In the genomic region with DNA sequence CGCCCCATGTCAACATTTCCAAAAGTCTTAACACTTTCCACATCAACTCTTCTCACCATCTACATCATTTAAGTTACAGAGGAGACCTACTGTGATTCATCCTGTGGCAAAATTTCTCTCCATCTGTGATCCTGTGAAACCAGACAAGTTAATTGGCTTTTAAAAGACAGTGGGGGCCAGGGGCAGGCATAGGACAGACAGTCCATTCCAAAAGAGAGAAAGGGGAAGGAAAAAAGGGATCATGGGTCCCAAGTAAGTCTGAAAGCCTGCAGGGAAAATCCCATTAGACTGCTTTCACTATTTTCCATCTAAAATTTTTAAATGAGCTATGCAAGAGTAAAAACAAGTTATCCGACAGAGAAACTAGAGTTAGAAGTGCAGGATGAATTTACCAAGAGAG, we compare ENCODE assay signal across 8 cellular contexts.
DNase-seq lines count a peak whose midpoint lies in the region; ATAC-seq, FAIRE-seq and TF ChIP-seq lines count a peak whose summit lies in the region.

No MANE protein-coding gene starts in this region.

- peak overlapping the region; percentile 90 for H3K4me3 Mint-ChIP-seq in Caco-2 (ENCODE audit: unreplicated experiment)
- peak overlapping the region; percentile 92 for H3K4me3 Mint-ChIP-seq in activated naive CD8-positive, alpha-beta T cell

- peaks cover 9% of the 10 kb centered on the region for H3K79me2 ChIP-seq in HepG2 (ENCODE audit: insufficient read depth, low read length)

- H3K36me3 ChIP-seq in Caco-2 (ENCODE audit: control insufficient read depth, insufficient read depth, low read length) (no peaks in the 10 kb centered on the region), HepG2 (replicated peaks in 1 of 2; ENCODE audit: control insufficient read depth in 1 of 2, insufficient read depth in 2 of 2, low read length in 2 of 2) (no peaks in the 10 kb centered on the region), transverse colon (no peaks in the 10 kb centered on the region)

- peak overlapping the region; percentile 73 for H3K27ac Mint-ChIP-seq in Caco-2 (ENCODE audit: unreplicated experiment)
- peak overlapping the region; percentile 66 for H3K27ac Mint-ChIP-seq in activated naive CD8-positive, alpha-beta T cell

- H3K27me3 Mint-ChIP-seq in Caco-2 (ENCODE audit: insufficient read depth, unreplicated experiment), result no peaks in the 10 kb centered on the region
- H3K27me3 Mint-ChIP-seq in activated naive CD8-positive, alpha-beta T cell, result no peaks in the 10 kb centered on the region

- H3K4me3 ChIP-seq in Caco-2 (ENCODE audit: low read depth, low read length), result peak overlapping the region; percentile 88
- H3K4me3 ChIP-seq in HL-60 (replicated peaks; ENCODE audit: insufficient read depth, low read length), result peak overlapping the region; percentile 100
- peak overlapping the region; percentile 60 to 85 (median 83) for H3K4me3 ChIP-seq in HepG2 (replicated peaks in 1 of 3; ENCODE audit: insufficient read depth in 1 of 3, low read depth in 2 of 3, low read length in 3 of 3)
- H3K4me3 ChIP-seq in transverse colon, result peak overlapping the region in 3 of 4 donors; percentile 71 to 92 (median 76)

- CTCF ChIA-PET in Caco-2 (lab: Charles Lee) (interaction anchor here (1.0 to 2.8 kb wide), 7 partner anchors 25 to 354 kb away, joined by 3 to 16 read pairs (median 4); a partner anchor contains a TSS), HepG2 (lab: Yijun Ruan, JAX; ENCODE audit: low intra/inter-chr PET ratio, low total read pairs) (interaction anchor here (2.5 to 3.5 kb wide), 2 partner anchors 179 to 182 kb away, joined by 22 to 27 read pairs; no protein-coding TSS in a partner anchor)

- ATAC-seq in HepG2, result peak; percentile 32
- no peak for ATAC-seq in GM21381 (IDR thresholded peaks at IDR 0.05; ENCODE audit: unreplicated experiment)
- ATAC-seq in HG02763 (IDR thresholded peaks at IDR 0.05; ENCODE audit: unreplicated experiment), result no peak
- ATAC-seq in omental fat pad (ENCODE audit: low FRiP score), result no peak

- BruUV-seq in Caco-2 (replicated peaks; lab: Mats Ljungman, UMichigan) (no TSS peak), HepG2 (replicated peaks; lab: Mats Ljungman, UMichigan) (no TSS peak)

- no peak for TF ChIP-seq POLR2A in HepG2 (IDR thresholded peaks at IDR 0.05; ENCODE audit: insufficient read depth in 1 of 2, low read depth in 2 of 2, low read length in 2 of 2)
- no peak for TF ChIP-seq POLR2A in transverse colon (IDR thresholded peaks at IDR 0.05)

- intact Hi-C loops in Caco-2 (cut with micrococcal nuclease; ENCODE audit: unreplicated experiment) (loop anchor here (1.0 to 10.0 kb wide), 2 partner anchors 87 to 182 kb away; no protein-coding TSS in a partner anchor), HepG2 (cut with micrococcal nuclease; ENCODE audit: unreplicated experiment) (loop anchor here (1.0 to 10.0 kb wide), 3 partner anchors 182 to 1497 kb away; no protein-coding TSS in a partner anchor), transverse colon (cut with DNase I; ENCODE audit: low total_unique reads) (loop anchor here (5.0 kb wide), 1 partner anchor 180 kb away; no protein-coding TSS in a partner anchor)

- peak overlapping the region; percentile 67 for H2AFZ ChIP-seq in HepG2 (ENCODE audit: low read length)

- POLR2A ChIA-PET in Caco-2 (lab: Charles Lee), result no interaction called here
- POLR2A ChIA-PET in HepG2 (lab: Yijun Ruan, JAX), result interaction anchor here (2.2 kb wide), 1 partner anchor 161 kb away, joined by 10 read pairs; a partner anchor contains a TSS

- no peaks in the 10 kb centered on the region for H3K9me3 Mint-ChIP-seq in Caco-2 (ENCODE audit: unreplicated experiment)
- no peaks in the 10 kb centered on the region for H3K9me3 Mint-ChIP-seq in activated naive CD8-positive, alpha-beta T cell (ENCODE audit: low read depth)

- H3K9me3 ChIP-seq in Caco-2, result no peaks in the 10 kb centered on the region
- no peaks in the 10 kb centered on the region for H3K9me3 ChIP-seq in HepG2 (ENCODE audit: low read length)
- H3K9me3 ChIP-seq in transverse colon, result no peaks in the 10 kb centered on the region

- no peaks in the 10 kb centered on the region for H4K20me1 ChIP-seq in HepG2 (ENCODE audit: insufficient read depth, low read length)

- peaks cover 6% of the 10 kb centered on the region for H3K36me3 Mint-ChIP-seq in Caco-2 (ENCODE audit: insufficient read depth, unreplicated experiment)
- H3K36me3 Mint-ChIP-seq in activated naive CD8-positive, alpha-beta T cell, result no peaks in the 10 kb centered on the region

- peaks cover 14% of the 10 kb centered on the region for H3K4me1 Mint-ChIP-seq in Caco-2 (ENCODE audit: low read depth, unreplicated experiment)
- peaks cover 21% of the 10 kb centered on the region for H3K4me1 Mint-ChIP-seq in activated naive CD8-positive, alpha-beta T cell (ENCODE audit: low read depth)

- no peaks in the 10 kb centered on the region; the same call in 1 of the 2 replicates for H3K4me1 ChIP-seq in Caco-2
- peaks cover 12% of the 10 kb centered on the region for H3K4me1 ChIP-seq in HepG2 (ENCODE audit: insufficient read depth, low read length)
- peaks cover 7 to 24% (median 13%) of the 10 kb centered on the region in 4 donors for H3K4me1 ChIP-seq in transverse colon

- peak in 1 of 2 experiments; percentile 13 for DNase-seq in Caco-2
- peak in 1 of 2 experiments; percentile 9 for DNase-seq in HL-60 (ENCODE audit: low read depth in 1 of 2, low spot score in 1 of 2)
- DNase-seq in HepG2 (ENCODE audit: low spot score), result no peak
- no peak for DNase-seq in transverse colon
- DNase-seq in omental fat pad (ENCODE audit: low spot score), result no peak

- peak overlapping the region; percentile 45 for H3K9ac ChIP-seq in HepG2 (ENCODE audit: insufficient read depth, low read depth, low read length)

- TF ChIP-seq RAD21 in HepG2 (CRISPR knock-in tag; IDR thresholded peaks at IDR 0.05), result no peak

- H3K4me2 ChIP-seq in HepG2 (ENCODE audit: low read depth, low read length), result peak overlapping the region; percentile 76

- TF ChIP-seq CTCF in Caco-2 (IDR thresholded peaks at IDR 0.05; ENCODE audit: insufficient read depth in 1 of 2, low read depth in 1 of 2, low read length in 1 of 2, severe bottlenecking in 1 of 2, unreplicated experiment in 1 of 2), result no peak
- no peak for TF ChIP-seq CTCF in HL-60 (IDR thresholded peaks at IDR 0.05; ENCODE audit: insufficient read depth, low read length)
- no peak for TF ChIP-seq CTCF in HepG2 (CRISPR knock-in tag; IDR thresholded peaks at IDR 0.05)
- no peak for TF ChIP-seq CTCF in transverse colon (IDR thresholded peaks at IDR 0.05)
- no peak for TF ChIP-seq CTCF in omental fat pad (IDR thresholded peaks at IDR 0.05)

- H3K27ac ChIP-seq in HL-60 (replicated peaks) (peak overlapping the region; percentile 58), HepG2 (ENCODE audit: extremely low read length, insufficient read depth, low read length) (no peak overlapping the region), transverse colon (peak overlapping the region; percentile 75 to 88 (median 86))

- H3K27me3 ChIP-seq in Caco-2 (replicated peaks; ENCODE audit: control insufficient read depth, insufficient read depth, low read length) (no peaks in the 10 kb centered on the region), HL-60 (ENCODE audit: insufficient read depth, poor library complexity, severe bottlenecking) (no peaks in the 10 kb centered on the region), HepG2 (ENCODE audit: control insufficient read depth in 1 of 2, insufficient read depth in 2 of 2, low read length in 2 of 2) (peaks cover 0 to 3% of the 10 kb centered on the region in 2 experiments; a peak in 1 of 5 replicates), transverse colon (no peaks in the 10 kb centered on the region)

- TF ChIP-seq EP300 in HepG2 (IDR thresholded peaks at IDR 0.05; ENCODE audit: low read depth in 2 of 2, low read length in 2 of 2) (no peak), HepG2 (CRISPR knock-in tag; IDR thresholded peaks at IDR 0.05; ENCODE audit: borderline replicate concordance) (no peak), transverse colon (IDR thresholded peaks at IDR 0.05; ENCODE audit: low read depth) (no peak)

- FAIRE-seq in HepG2 (lab: Jason Lieb, UNC), result peak; percentile 8

- 28% methylated on average over 2 of the region's 2 CpGs for WGBS in HepG2 (ENCODE audit: low lambda C conversion rate)
- 51 to 63% methylated on average over 2 of the region's 2 CpGs for WGBS in transverse colon (ENCODE audit: low coverage in 1 of 2), 2 donors

- in situ Hi-C loops in HepG2 (cut with HindIII; ENCODE audit: extremely low pct_ligation_motif_present, low pct_unique_long_range_greater_than_20kb), result loop anchor here (5.0 kb wide), 1 partner anchor 180 kb away; no protein-coding TSS in a partner anchor
- in situ Hi-C loops in transverse colon (cut with MboI; ENCODE audit: low pct_ligation_motif_present in 1 of 4, low pct_unique_long_range_greater_than_20kb in 1 of 4, low sequenced_read_pairs in 3 of 4), result loop anchor here (10.0 to 25.0 kb wide), 3 partner anchors 177 to 360 kb away; no protein-coding TSS in a partner anchor

TF ChIP-seq in HepG2, 621 proteins besides CTCF, POLR2A, EP300 and RAD21:
- no peak for TF ChIP-seq ZNF224 (CRISPR knock-in tag; IDR thresholded peaks at IDR 0.05)
- no peak for TF ChIP-seq RXRB (CRISPR knock-in tag; IDR thresholded peaks at IDR 0.05; ENCODE audit: borderline replicate concordance)
- no peak for TF ChIP-seq XRCC5 (optimal IDR thresholded peaks at IDR 0.05; ENCODE audit: low read length)
- 0 out of 2 replicates have a peak, but pooled peaks have one; percentile 4 for TF ChIP-seq YEATS4 (CRISPR knock-in tag; IDR thresholded peaks at IDR 0.05; ENCODE audit: borderline replicate concordance)
- 0 out of 2 replicates have a peak, but pooled peaks have one; percentile 0 for TF ChIP-seq ZNF777 (CRISPR knock-in tag; IDR thresholded peaks at IDR 0.05)
